9 cellular contexts compared by ENCODE assay signal in the genomic region with DNA sequence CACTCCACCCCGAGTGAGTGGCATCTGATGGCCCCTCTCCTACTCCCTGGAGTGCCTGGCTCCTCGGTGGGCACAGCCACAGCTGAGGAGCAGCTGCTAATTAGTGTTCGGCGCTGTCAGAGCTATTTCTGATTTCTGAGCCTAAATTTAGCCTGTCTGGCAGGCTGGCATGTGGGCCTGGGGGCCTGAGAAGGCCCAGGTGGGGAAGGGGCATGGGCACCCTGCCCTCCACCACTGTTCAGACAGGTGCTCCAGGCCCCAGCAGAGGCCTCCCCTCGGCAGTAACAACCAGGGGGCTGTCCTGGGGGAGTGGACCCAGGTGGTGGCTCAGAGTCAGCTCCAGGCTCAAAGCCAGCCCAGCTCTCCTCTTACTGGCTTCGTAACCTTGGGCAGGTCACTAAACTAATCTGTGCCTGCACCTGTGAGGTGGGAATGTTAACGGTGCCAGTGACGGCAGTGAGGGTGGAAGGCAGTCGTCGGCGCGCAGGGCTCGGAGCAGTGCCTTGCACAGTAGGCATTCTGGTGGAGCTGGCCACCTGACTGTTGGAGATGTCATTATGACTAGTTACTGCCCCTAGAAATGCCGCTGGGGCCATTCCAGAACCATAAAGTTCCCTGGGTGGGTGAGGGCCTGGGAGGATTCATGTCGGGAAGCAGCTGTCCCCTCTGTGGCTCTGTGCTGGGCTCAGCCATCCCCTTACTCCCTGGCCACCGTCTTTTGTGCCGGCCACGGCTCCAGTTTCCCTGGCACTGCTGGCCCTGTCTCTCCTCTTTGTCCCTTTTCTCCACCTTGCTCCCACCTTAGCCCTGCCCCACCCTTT. TPM values are rescaled to one million over a fixed set of nuclear protein-coding genes. Genes with fewer than 3 reads are reported as not detected.
DNase-seq lines count a peak whose midpoint lies in the region; ATAC-seq, FAIRE-seq and TF ChIP-seq lines count a peak whose summit lies in the region.
"Had no signal": no experiment of that assay in that cellular context is flagged by ENCODE, and none has a peak within 500 bp of the region (broad histone marks: within the 10 kb centered on the region; RNA-seq: fewer than 3 reads in every experiment).

No MANE protein-coding gene starts in this region.

- H3K36me3 Mint-ChIP-seq in activated naive CD4-positive, alpha-beta T cell treated with anti-CD3 and anti-CD28 coated beads, Interleukin-2, amount 50 U/mL, for 72 hours = peaks cover 25 to 54% of the 10 kb centered on the region in 2 donors
- H3K36me3 Mint-ChIP-seq in memory B cell = peaks cover 6% of the 10 kb centered on the region

- H3K4me3 ChIP-seq in vagina (no peak overlapping the region), ovary (no peak overlapping the region)

- intact Hi-C loops in vagina (cut with DNase I) (no loop called here), ovary (cut with DNase I) (loop anchor here in 3 of 4 donors (10.0 kb wide), 2 partner anchors 46 to 606 kb away; no protein-coding TSS in a partner anchor)

- ATAC-seq in activated naive CD4-positive, alpha-beta T cell treated with anti-CD3 and anti-CD28 coated beads, Interleukin-2, amount 50 U/mL, for 72 hours = no peak
- ATAC-seq in memory B cell (ENCODE audit: low read depth) = no peak
- ATAC-seq in GM19324 (IDR thresholded peaks at IDR 0.05; ENCODE audit: low FRiP score, unreplicated experiment) = no peak

- H3K27ac Mint-ChIP-seq in activated naive CD4-positive, alpha-beta T cell treated with anti-CD3 and anti-CD28 coated beads, Interleukin-2, amount 50 U/mL, for 72 hours = peak overlapping the region; percentile 99 to 100
- peak overlapping the region; percentile 98 for H3K27ac Mint-ChIP-seq in memory B cell

- FAIRE-seq in D721Med (lab: Jason Lieb, UNC) = no peak

- H3K9me3 ChIP-seq in vagina = no peaks in the 10 kb centered on the region
- no peaks in the 10 kb centered on the region for H3K9me3 ChIP-seq in ovary

- peaks cover 73% of the 10 kb centered on the region for H3K4me1 Mint-ChIP-seq in memory B cell

- H3K27me3 Mint-ChIP-seq in memory B cell = no peaks in the 10 kb centered on the region

- H3K27me3 ChIP-seq in vagina = no peaks in the 10 kb centered on the region
- no peaks in the 10 kb centered on the region for H3K27me3 ChIP-seq in ovary

- DNase-seq in stimulated activated CD4-positive, alpha-beta T cell treated with anti-CD3 and anti-CD28 coated beads, Interleukin-15, amount 100 ng/mL, for 24 hours = peak; percentile 57
- DNase-seq in stimulated activated CD4-positive, alpha-beta T cell treated with anti-CD3 and anti-CD28 coated beads, Interleukin-4, amount 100 ng/mL, for 1 hour = no peak
- DNase-seq in activated naive CD4-positive, alpha-beta T cell treated with anti-CD3 and anti-CD28 coated beads, Interleukin-2, amount 50 U/mL, for 72 hours (ENCODE audit: low spot score in 2 of 2) = peak in 1 of 2 donors; percentile 33
- DNase-seq in memory B cell (ENCODE audit: low spot score in 2 of 2) = no peak
- DNase-seq in vagina (ENCODE audit: extremely low spot score in 2 of 2) = no peak
- DNase-seq in D721Med (ENCODE audit: insufficient read length, low spot score) = no peak
- no peak for DNase-seq in ovary

- H3K4me3 Mint-ChIP-seq in memory B cell = peak overlapping the region; percentile 92

- no peak for TF ChIP-seq CTCF in vagina (IDR thresholded peaks at IDR 0.05)
- no peak for TF ChIP-seq CTCF in D721Med (IDR thresholded peaks at IDR 0.05; ENCODE audit: insufficient read depth, missing control alignments)
- TF ChIP-seq CTCF in ovary (IDR thresholded peaks at IDR 0.05) = no peak

- H3K4me1 ChIP-seq in vagina = peaks cover 69% of the 10 kb centered on the region
- H3K4me1 ChIP-seq in ovary (ENCODE audit: insufficient read depth) = no peaks in the 10 kb centered on the region

- no peak for TF ChIP-seq EP300 in ovary (IDR thresholded peaks at IDR 0.05)

- no peaks in the 10 kb centered on the region for H3K36me3 ChIP-seq in vagina
- H3K36me3 ChIP-seq in ovary = no peaks in the 10 kb centered on the region

- no peak for TF ChIP-seq POLR2A in vagina (IDR thresholded peaks at IDR 0.05)
- no peak for TF ChIP-seq POLR2A in ovary (IDR thresholded peaks at IDR 0.05)

- 61 to 70% (median 65%) methylated on average over 18 of the region's 18 CpGs for WGBS in ovary, 3 donors

- H3K27ac ChIP-seq in vagina = peak overlapping the region; percentile 85
- H3K27ac ChIP-seq in ovary = no peak overlapping the region

- H3K9me3 Mint-ChIP-seq in activated naive CD4-positive, alpha-beta T cell treated with anti-CD3 and anti-CD28 coated beads, Interleukin-2, amount 50 U/mL, for 72 hours = no peaks in the 10 kb centered on the region
- H3K9me3 Mint-ChIP-seq in memory B cell = no peaks in the 10 kb centered on the region

RNA-seq across cellular contexts. Expression of gene FMNL1, which starts 6.6 kb away (rescaled TPM):
- 100 to 1,000 TPM; 221 to 735 TPM for total RNA-seq in activated naive CD4-positive, alpha-beta T cell treated with anti-CD3 and anti-CD28 coated beads, Interleukin-2, amount 50 U/mL, for 72 hours
- total RNA-seq in vagina = 22.1 TPM
- total RNA-seq in ovary = 10 to 100 TPM in 2 of 7 donors, 1 to 10 TPM in 5; 3.7 to 24.0 (median 6.1) TPM
- 1 to 10 TPM; 2.1 to 7.1 TPM for polyA plus RNA-seq in ovary

RNA-seq across cellular contexts. Expression of gene SPATA32, which starts 33.6 kb away (rescaled TPM):
- under 1 TPM; 0.37 to 0.50 TPM for total RNA-seq in activated naive CD4-positive, alpha-beta T cell treated with anti-CD3 and anti-CD28 coated beads, Interleukin-2, amount 50 U/mL, for 72 hours
- total RNA-seq in vagina (not detected), ovary (under 1 TPM in 1 of 7 donors, not detected in 6; 0.12 TPM)
- polyA plus RNA-seq in ovary = not detected
- total RNA-seq: kidney epithelial cell had no signal
